ENCODE assay signal across 22 cellular contexts in the genomic region with DNA sequence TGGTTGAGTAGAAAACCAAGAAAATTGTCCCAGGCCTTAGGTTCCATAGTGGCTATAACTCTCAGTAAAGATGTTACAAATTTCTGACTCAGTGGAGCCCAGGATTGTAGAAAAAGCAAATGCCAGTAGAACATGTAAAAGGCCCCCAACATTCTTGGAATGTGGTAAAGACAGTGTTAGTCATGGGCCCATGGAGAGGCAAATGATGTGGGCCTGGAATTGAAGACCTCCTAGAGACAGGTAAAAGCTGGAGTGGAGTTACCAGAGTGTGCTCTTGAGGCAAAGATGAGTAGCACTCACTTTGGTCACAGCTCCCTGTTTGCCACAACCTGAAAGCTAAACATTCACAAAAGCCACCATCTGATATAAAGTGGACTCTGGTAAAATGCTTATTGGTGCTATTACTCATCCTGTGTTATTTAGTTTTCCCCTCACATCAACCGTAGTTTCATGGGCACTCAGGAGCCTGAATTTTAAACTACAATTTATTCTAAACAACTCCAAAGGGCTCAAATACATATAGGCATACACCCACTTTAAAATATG.
DNase-seq lines count a peak whose midpoint lies in the region; ATAC-seq and TF ChIP-seq lines count a peak whose summit lies in the region.
"Had no signal": no experiment of that assay in that cellular context is flagged by ENCODE, and none has a peak within 500 bp of the region (broad histone marks: within the 10 kb centered on the region; RNA-seq: fewer than 3 reads in every experiment).

No MANE protein-coding gene starts in this region.

- peaks cover 2% of the 10 kb centered on the region for H3K36me3 Mint-ChIP-seq in osteocyte (ENCODE audit: unreplicated experiment)

- no peak overlapping the region for H3K27ac Mint-ChIP-seq in osteocyte (ENCODE audit: unreplicated experiment)

- no peak for ATAC-seq in HG02973 (IDR thresholded peaks at IDR 0.05; ENCODE audit: unreplicated experiment)
- ATAC-seq: esophagus mucosa; psoas muscle; stimulated activated naive CD8-positive, alpha-beta T cell treated with anti-CD3 and anti-CD28 coated beads, Interleukin-15, Interleukin-2, amounts not matched to agents 100 U/mL and 50 U/mL, for 24 hours had no signal

- TF ChIP-seq CTCF in astrocyte of the cerebellum (IDR thresholded peaks at IDR 0.05; ENCODE audit: low read depth, low read length, missing control alignments) (no peak), osteocyte (IDR thresholded peaks at IDR 0.05) (no peak)

- H3K9me3 ChIP-seq in HUES64 (ENCODE audit: insufficient read depth, low read depth, low read length), result peaks cover 10% of the 10 kb centered on the region; the same call in 1 of the 2 replicates
- H3K9me3 ChIP-seq: HAP-1, psoas muscle, tibial artery had no signal

- 75% methylated on average over 1 of the region's 1 CpG for WGBS in HUES64

- peak overlapping the region; percentile 86 for H3K27ac ChIP-seq in HUES64 (ENCODE audit: low read depth, low read length)
- H3K27ac ChIP-seq: left ventricle myocardium inferior, psoas muscle, tibial artery had no signal

- H3K4me3 ChIP-seq in HUES64 (ENCODE audit: low read length), result no peak overlapping the region
- H3K4me3 ChIP-seq in astrocyte of the cerebellum (ENCODE audit: low read depth, low read length), result no peak overlapping the region
- H3K4me3 ChIP-seq: HAP-1, left ventricle myocardium inferior, psoas muscle, tibial artery had no signal

- peaks cover 49% of the 10 kb centered on the region for H3K4me1 ChIP-seq in HUES64 (ENCODE audit: insufficient read depth, low read length)
- H3K4me1 ChIP-seq: left ventricle myocardium inferior, psoas muscle, tibial artery had no signal

- DNase-seq in EL (peak; percentile 28), astrocyte of the cerebellum (ENCODE audit: low read depth) (peak; percentile 55), iris pigment epithelial cell (ENCODE audit: low read depth) (peak; percentile 35), Ammon's horn (ENCODE audit: low spot score) (no peak), osteocyte (ENCODE audit: extremely low spot score, unreplicated experiment) (no peak), NCI-H526 treated with DMSO at 0.1 percent for 48 hours (lab: John Stamatoyannopoulos, UW) (no peak)
- DNase-seq: activated CD4-positive, alpha-beta T cell treated with anti-CD3 and anti-CD28 coated beads, Interleukin-2, amount 50 U/mL, for 48 hours; cerebellar nuclear complex; hypothalamus; left ventricle myocardium inferior; NCI-H1417; NCI-H526; OCI-M1; psoas muscle; stimulated activated CD4-positive, alpha-beta T cell treated with anti-CD3 and anti-CD28 coated beads, Interleukin-4, amount 100 ng/mL, for 1 hour; stimulated activated naive CD8-positive, alpha-beta T cell treated with anti-CD3 and anti-CD28 coated beads, Interleukin-15, Interleukin-2, amounts not matched to agents 100 U/mL and 50 U/mL, for 24 hours; T-helper 1 cell; tibial artery had no signal

- no peaks in the 10 kb centered on the region for H3K4me1 Mint-ChIP-seq in osteocyte (ENCODE audit: unreplicated experiment)

- H3K9ac ChIP-seq in HUES64 (ENCODE audit: low read depth, low read length), result no peak overlapping the region

- no peaks in the 10 kb centered on the region for H3K36me3 ChIP-seq in HUES64 (ENCODE audit: insufficient read depth, low read length)
- H3K36me3 ChIP-seq: HAP-1, left ventricle myocardium inferior, tibial artery had no signal

- in situ Hi-C loops in astrocyte of the cerebellum (cut with HindIII; ENCODE audit: low sequenced_read_pairs), result no loop called here

- H3K9me3 Mint-ChIP-seq in osteocyte (ENCODE audit: unreplicated experiment), result peaks cover 7% of the 10 kb centered on the region

- no peaks in the 10 kb centered on the region for H3K27me3 Mint-ChIP-seq in osteocyte (ENCODE audit: unreplicated experiment)

- H3K27me3 ChIP-seq in HUES64 (ENCODE audit: insufficient read depth, low read length), result no peaks in the 10 kb centered on the region
- H3K27me3 ChIP-seq: tibial artery had no signal

- no peak overlapping the region for H3K4me3 Mint-ChIP-seq in osteocyte (ENCODE audit: unreplicated experiment)

Comparison
In these comparisons a context has a peak if more than half of its experiments do, and no peak if none do; other contexts are left out.
1. DNase-seq: peak in EL (single experiment), astrocyte of the cerebellum (single experiment) and iris pigment epithelial cell (single experiment); none in Ammon's horn (single experiment), osteocyte (single experiment) and NCI-H526 treated with DMSO at 0.1 percent for 48 hours (single experiment).